4 cellular contexts compared by ENCODE assay signal in genomic region chr19:6582515-6583489, GRCh38.
A peak's percentile ranks its signal among the peaks of the same experiment; 100 is the strongest.
TF ChIP-seq lines count a peak whose summit lies in the region.
"Not testable (repeated sequence)": the region's sequence is repeated elsewhere in the genome, so short reads cannot be mapped to it uniquely, and the experiment has no call there.

No MANE protein-coding gene starts in this region.

TF ChIP-seq in A549, 52 proteins besides CTCF, POLR2A, EP300 and RAD21:
- not testable (repeated sequence) for TF ChIP-seq FOSL2 (IDR thresholded peaks at IDR 0.05)
- TF ChIP-seq FOSL2 (CRISPR knock-in tag; IDR thresholded peaks at IDR 0.05) = peak; percentile 9; the same call in 1 of the 2 replicates

TF ChIP-seq in GM12891, 5 proteins besides CTCF, POLR2A, EP300 and RAD21:
- peak; percentile 80 for TF ChIP-seq SPI1 (IDR thresholded peaks at IDR 0.05; ENCODE audit: low read depth, low read length)

TF ChIP-seq in HEK293, 187 proteins besides CTCF, POLR2A, EP300 and RAD21:
- TF ChIP-seq ZNF146 (tag by site-specific recombination; IDR thresholded peaks at IDR 0.05) = peak; percentile 80

TF ChIP-seq in H1, 55 proteins besides CTCF, POLR2A, EP300 and RAD21:
- TF ChIP-seq BACH1 (IDR thresholded peaks at IDR 0.05; ENCODE audit: low read length) = 0 out of 2 replicates have a peak, but pooled peaks have one; percentile 34
